15 cellular contexts compared by ENCODE assay signal in the genomic region with DNA sequence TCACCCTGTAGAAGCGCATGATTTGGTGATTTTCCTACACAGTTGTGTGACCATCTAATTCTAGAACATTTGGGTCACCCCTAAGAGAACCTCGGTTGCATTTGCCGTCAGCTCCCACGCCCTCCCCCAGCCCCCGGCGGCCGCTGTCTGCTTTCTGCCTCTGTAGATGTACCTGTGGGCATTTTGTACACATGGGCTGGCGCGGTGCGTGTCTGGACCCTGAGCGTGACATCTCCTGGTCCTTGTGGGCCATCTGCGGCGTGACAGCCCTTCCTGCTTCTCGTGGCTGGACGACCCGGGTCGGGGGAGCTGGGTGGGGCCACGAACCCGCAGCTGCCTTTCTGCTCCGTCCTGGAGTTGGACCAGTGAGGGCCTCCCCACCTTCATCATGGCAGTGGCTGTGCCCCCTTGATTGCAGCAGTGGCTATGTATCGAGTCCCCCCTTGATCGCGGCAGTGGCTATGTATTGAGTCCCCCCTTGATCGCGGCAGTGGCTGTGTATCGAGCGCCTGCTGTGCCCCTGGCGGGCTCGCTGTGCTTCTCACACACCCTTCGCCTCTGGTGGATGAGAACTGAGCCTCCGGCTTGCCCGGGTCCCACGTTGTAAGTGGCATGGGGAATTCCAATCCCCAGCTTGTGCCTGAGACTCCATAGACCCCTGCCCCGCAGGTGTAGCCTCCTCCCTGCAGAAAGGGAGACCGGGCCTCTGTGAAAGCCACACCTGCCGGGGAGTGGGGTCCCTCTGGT. TPM values are rescaled to one million over a fixed set of nuclear protein-coding genes. Genes with fewer than 3 reads are reported as not detected.
DNase-seq lines count a peak whose midpoint lies in the region; ATAC-seq, FAIRE-seq and TF ChIP-seq lines count a peak whose summit lies in the region.
"Had no signal": no experiment of that assay in that cellular context is flagged by ENCODE, and none has a peak within 500 bp of the region (broad histone marks: within the 10 kb centered on the region; RNA-seq: fewer than 3 reads in every experiment).

No MANE protein-coding gene starts in this region.

- H3K4me3 ChIP-seq in HepG2 (replicated peaks in 1 of 3; ENCODE audit: insufficient read depth in 1 of 3, low read depth in 2 of 3, low read length in 3 of 3) = no peak overlapping the region
- H3K4me3 ChIP-seq in right lobe of liver = no peak overlapping the region
- H3K4me3 ChIP-seq in mesenchymal stem cell (ENCODE audit: insufficient read depth in 1 of 2, low read depth in 1 of 2, low read length in 2 of 2) = no peak overlapping the region

- no peak overlapping the region for H2AK5ac ChIP-seq in mesenchymal stem cell (ENCODE audit: low read length, severe bottlenecking)

- H3K18ac ChIP-seq in mesenchymal stem cell (ENCODE audit: low read depth in 1 of 2, low read length in 2 of 2) = peak overlapping the region in 1 of 2 experiments; percentile 42

- H3K23ac ChIP-seq in mesenchymal stem cell (ENCODE audit: low read length in 2 of 2) = no peak overlapping the region

- no peak for TF ChIP-seq POLR2A in HepG2 (IDR thresholded peaks at IDR 0.05; ENCODE audit: insufficient read depth in 1 of 2, low read depth in 2 of 2, low read length in 2 of 2)
- TF ChIP-seq POLR2A in right lobe of liver (IDR thresholded peaks at IDR 0.05) = no peak

- peaks cover 53% of the 10 kb centered on the region for H3K79me1 ChIP-seq in mesenchymal stem cell (replicated peaks; ENCODE audit: low read length, poor library complexity, severe bottlenecking)

- H2AFZ ChIP-seq in HepG2 (ENCODE audit: low read length) (no peak overlapping the region), mesenchymal stem cell (ENCODE audit: low read depth, low read length) (no peak overlapping the region)

- no TSS peak for BruUV-seq in HepG2 (replicated peaks; lab: Mats Ljungman, UMichigan)

- no peak overlapping the region for H2BK5ac ChIP-seq in mesenchymal stem cell (ENCODE audit: low read depth, low read length, poor library complexity, severe bottlenecking)

- 96% methylated on average over 36 of the region's 36 CpGs for WGBS in HepG2 (ENCODE audit: low lambda C conversion rate)
- 88% methylated on average over 6 of the region's 36 CpGs for WGBS in right lobe of liver (ENCODE audit: insufficient coverage, low coverage, low lambda C conversion rate, missing lambda C conversion rate)
- 95% methylated on average over 36 of the region's 36 CpGs for WGBS in mesenchymal stem cell

- no peak for ATAC-seq in HepG2
- no peak for ATAC-seq in right lobe of liver
- no peak for ATAC-seq in GM18909 (IDR thresholded peaks at IDR 0.05; ENCODE audit: poor library complexity, unreplicated experiment)
- ATAC-seq: HCT116 had no signal

- H3K27me3 ChIP-seq in HepG2 (ENCODE audit: control insufficient read depth in 1 of 2, insufficient read depth in 2 of 2, low read length in 2 of 2) (no peaks in the 10 kb centered on the region), right lobe of liver (no peaks in the 10 kb centered on the region), mesenchymal stem cell (ENCODE audit: control insufficient read depth in 1 of 2, insufficient read depth in 1 of 2, low read length in 2 of 2) (no peaks in the 10 kb centered on the region)
- H3K27me3 ChIP-seq: BE2C had no signal

- no peak overlapping the region for H3K9ac ChIP-seq in HepG2 (ENCODE audit: insufficient read depth, low read depth, low read length)
- no peak overlapping the region for H3K9ac ChIP-seq in mesenchymal stem cell (ENCODE audit: low read length)

- CTCF ChIA-PET in HepG2 (lab: Yijun Ruan, JAX; ENCODE audit: low intra/inter-chr PET ratio, low total read pairs) = no interaction called here

- no peaks in the 10 kb centered on the region for H3K9me3 ChIP-seq in HepG2 (ENCODE audit: low read length)
- H3K9me3 ChIP-seq in right lobe of liver = no peaks in the 10 kb centered on the region
- no peaks in the 10 kb centered on the region for H3K9me3 ChIP-seq in mesenchymal stem cell (ENCODE audit: control insufficient read depth, low read length)
- H3K9me3 ChIP-seq: BE2C had no signal

- H3K4me1 ChIP-seq in HepG2 (ENCODE audit: insufficient read depth, low read length) (no peaks in the 10 kb centered on the region), right lobe of liver (peaks cover 0 to 40% (median 10%) of the 10 kb centered on the region in 4 donors), mesenchymal stem cell (ENCODE audit: control insufficient read depth, insufficient read depth, low read depth, low read length) (peaks cover 43% of the 10 kb centered on the region)

- in situ Hi-C loops in HepG2 (cut with HindIII; ENCODE audit: extremely low pct_ligation_motif_present, low pct_unique_long_range_greater_than_20kb) = no loop called here

- no peak overlapping the region for H3K4ac ChIP-seq in mesenchymal stem cell (ENCODE audit: low read depth in 1 of 2, low read length in 2 of 2)

- peaks cover 56% of the 10 kb centered on the region for H3K79me2 ChIP-seq in HepG2 (ENCODE audit: insufficient read depth, low read length)

- no peak overlapping the region for H2BK120ac ChIP-seq in mesenchymal stem cell (ENCODE audit: low read depth, low read length)

- H3K36me3 ChIP-seq in HepG2 (replicated peaks in 1 of 2; ENCODE audit: control insufficient read depth in 1 of 2, insufficient read depth in 2 of 2, low read length in 2 of 2) (peaks cover 34 to 80% of the 10 kb centered on the region in 2 experiments), right lobe of liver (no peaks in the 10 kb centered on the region), mesenchymal stem cell (ENCODE audit: control insufficient read depth in 1 of 2, insufficient read depth in 2 of 2, low read depth in 1 of 2, low read length in 2 of 2) (peaks cover 0 to 81% of the 10 kb centered on the region in 2 experiments)

- no peak overlapping the region for H2BK15ac ChIP-seq in mesenchymal stem cell (ENCODE audit: low read depth, poor library complexity, severe bottlenecking)

- FAIRE-seq in HepG2 (lab: Jason Lieb, UNC) = no peak
- FAIRE-seq: HTR-8/SVneo had no signal

- H3K14ac ChIP-seq in mesenchymal stem cell (ENCODE audit: low read length in 2 of 2) = no peak overlapping the region

- POLR2A ChIA-PET in HepG2 (lab: Yijun Ruan, JAX) = interaction anchor here (1.0 kb wide), 1 partner anchor 15 kb away, joined by 3 read pairs; no protein-coding TSS in a partner anchor

- H3K4me2 ChIP-seq in HepG2 (ENCODE audit: low read depth, low read length) (no peak overlapping the region), mesenchymal stem cell (ENCODE audit: low read length, poor library complexity, severe bottlenecking) (no peak overlapping the region)

- DNase-seq in HepG2 (ENCODE audit: low spot score) (no peak), right lobe of liver (no peak), mesenchymal stem cell (no peak), NCI-H2029 treated with DMSO at 0.1 percent for 48 hours (lab: John Stamatoyannopoulos, UW) (no peak), A172 (ENCODE audit: low spot score) (no peak)
- DNase-seq: BE2C; KG1; NCI-H1105; NCI-H524 treated with DMSO at 0.1 percent for 48 hours; NK-92 treated with Interleukin-12 subunit alpha and Interleukin-12 subunit beta, amount 100 ng/mL, for 24 hours; OCI-M1 had no signal

- intact Hi-C loops in HepG2 (cut with micrococcal nuclease; ENCODE audit: unreplicated experiment) (no loop called here), right lobe of liver (cut with DNase I) (no loop called here)

- TF ChIP-seq CTCF in HepG2 (CRISPR knock-in tag; IDR thresholded peaks at IDR 0.05) = no peak
- TF ChIP-seq CTCF in right lobe of liver (IDR thresholded peaks at IDR 0.05) = no peak
- no peak for TF ChIP-seq CTCF in VCaP (conservative IDR thresholded peaks at IDR 0.05)

- TF ChIP-seq EP300 in HepG2 (IDR thresholded peaks at IDR 0.05; ENCODE audit: low read depth in 2 of 2, low read length in 2 of 2) (no peak), HepG2 (CRISPR knock-in tag; IDR thresholded peaks at IDR 0.05; ENCODE audit: borderline replicate concordance) (no peak)

- no peak overlapping the region for H3K27ac ChIP-seq in HepG2 (ENCODE audit: extremely low read length, insufficient read depth, low read length)
- H3K27ac ChIP-seq in right lobe of liver = no peak overlapping the region
- H3K27ac ChIP-seq in VCaP = peak overlapping the region; percentile 18
- H3K27ac ChIP-seq in mesenchymal stem cell (ENCODE audit: low read length, poor library complexity, severe bottlenecking) = no peak overlapping the region

- peak overlapping the region; percentile 51 for H4K8ac ChIP-seq in mesenchymal stem cell (ENCODE audit: low read length)

- H4K91ac ChIP-seq in mesenchymal stem cell (ENCODE audit: low read length) = peak overlapping the region; percentile 47

- peaks cover 94% of the 10 kb centered on the region; the same call in 1 of the 2 replicates for H4K20me1 ChIP-seq in HepG2 (ENCODE audit: insufficient read depth, low read length)

- TF ChIP-seq RAD21 in HepG2 (CRISPR knock-in tag; IDR thresholded peaks at IDR 0.05) = no peak

- no peak overlapping the region for H2BK12ac ChIP-seq in mesenchymal stem cell (ENCODE audit: low read length in 2 of 2)

RNA-seq across cellular contexts. Expression of a gene that starts 24.1 kb away (rescaled TPM):
- total RNA-seq in HepG2 (2016; rRNA removed; fragmentation: Illumina TruSeq; extraction: Trizol) (16.1 and 19.5 TPM in 2 replicates), right lobe of liver (10 to 100 TPM; 30.0 to 48.0 (median 38.8) TPM)
- total RNA-seq in HepG2 (2016; cell fraction: cytosol; rRNA removed; fragmentation: Illumina TruSeq; extraction: Trizol; ENCODE audit: low read depth) = 13.0 and 16.7 TPM in 2 replicates
- 15.4 and 17.4 TPM in 2 replicates for total RNA-seq in HepG2 (2016; cell fraction: insoluble cytoplasmic fraction; rRNA removed; fragmentation: Illumina TruSeq; extraction: Trizol)
- total RNA-seq in HepG2 (2016; cell fraction: membrane; rRNA removed; fragmentation: Illumina TruSeq; extraction: Trizol) = 18.2 and 21.4 TPM in 2 replicates
- 31.6 and 33.0 TPM in 2 replicates for total RNA-seq in HepG2 (2016; cell fraction: nucleus; rRNA removed; fragmentation: Illumina TruSeq; extraction: Trizol)
- polyA plus RNA-seq in HepG2 (2011; rRNA removed) = 31.2 and 37.7 TPM in 2 replicates
- 20.9 and 26.7 TPM in 2 replicates for polyA plus RNA-seq in HepG2 (2011; cell fraction: cytosol; rRNA removed)
- polyA plus RNA-seq in HepG2 (2011; cell fraction: nucleus; rRNA removed) = 132 and 135 TPM in 2 replicates
- polyA plus RNA-seq in HepG2 (2012) = 43.5 and 43.7 TPM in 2 replicates
- polyA plus RNA-seq in HepG2 (2016; cell fraction: cytosol; fragmentation: Illumina TruSeq; extraction: Trizol; ENCODE audit: low read depth) = 1.4 and 1.7 TPM in 2 replicates
- polyA plus RNA-seq in HepG2 (2016; cell fraction: insoluble cytoplasmic fraction; fragmentation: Illumina TruSeq; extraction: Trizol; ENCODE audit: low read depth) = 22.8 and 30.2 TPM in 2 replicates
- 4.4 and 5.4 TPM in 2 replicates for polyA plus RNA-seq in HepG2 (2016; cell fraction: membrane; fragmentation: Illumina TruSeq; extraction: Trizol; ENCODE audit: low read depth)
- polyA plus RNA-seq in HepG2 (2016; cell fraction: nucleus; fragmentation: Illumina TruSeq; extraction: Trizol; ENCODE audit: insufficient read depth, low read depth) = 70.9 and 78.3 TPM in 2 replicates
- 24.8 and 50.4 TPM in 2 replicates for polyA minus RNA-seq in HepG2 (2011; rRNA and poly(A)+ RNA removed; ENCODE audit: low replicate concordance)
- polyA minus RNA-seq in HepG2 (2011; cell fraction: cytosol; rRNA and poly(A)+ RNA removed) = 36.3 and 45.8 TPM in 2 replicates
- 83.8 and 96.8 TPM in 2 replicates for polyA minus RNA-seq in HepG2 (2011; cell fraction: nucleus; rRNA and poly(A)+ RNA removed)
- 39.2 TPM for polyA plus RNA-seq in mesenchymal stem cell (2013, experiment 1 of 2)
- polyA plus RNA-seq in mesenchymal stem cell (2013, experiment 2 of 2) = 38.5 TPM
- 9.7 and 13.4 TPM in 2 replicates for total RNA-seq in A172 (2014; rRNA removed; shearing (Covaris generic))

RNA-seq across cellular contexts. Expression of a gene that starts 51.5 kb away (rescaled TPM):
- total RNA-seq in HepG2 (2016; rRNA removed; fragmentation: Illumina TruSeq; extraction: Trizol) = 48.3 and 61.7 TPM in 2 replicates
- 23.8 and 27.0 TPM in 2 replicates for total RNA-seq in HepG2 (2016; cell fraction: cytosol; rRNA removed; fragmentation: Illumina TruSeq; extraction: Trizol; ENCODE audit: low read depth)
- 48.0 and 66.5 TPM in 2 replicates for total RNA-seq in HepG2 (2016; cell fraction: insoluble cytoplasmic fraction; rRNA removed; fragmentation: Illumina TruSeq; extraction: Trizol)
- total RNA-seq in HepG2 (2016; cell fraction: membrane; rRNA removed; fragmentation: Illumina TruSeq; extraction: Trizol) = 37.7 and 42.3 TPM in 2 replicates
- total RNA-seq in HepG2 (2016; cell fraction: nucleus; rRNA removed; fragmentation: Illumina TruSeq; extraction: Trizol) = 23.1 and 24.3 TPM in 2 replicates
- polyA plus RNA-seq in HepG2 (2011; rRNA removed) = 7.7 and 10.6 TPM in 2 replicates
- 8.9 and 11.0 TPM in 2 replicates for polyA plus RNA-seq in HepG2 (2011; cell fraction: cytosol; rRNA removed)
- 3.9 and 4.5 TPM in 2 replicates for polyA plus RNA-seq in HepG2 (2011; cell fraction: nucleus; rRNA removed)
- polyA plus RNA-seq in HepG2 (2012) = 5.7 and 16.9 TPM in 2 replicates
- 28.1 and 34.5 TPM in 2 replicates for polyA plus RNA-seq in HepG2 (2016; cell fraction: cytosol; fragmentation: Illumina TruSeq; extraction: Trizol; ENCODE audit: low read depth)
- 76.0 and 95.5 TPM in 2 replicates for polyA plus RNA-seq in HepG2 (2016; cell fraction: insoluble cytoplasmic fraction; fragmentation: Illumina TruSeq; extraction: Trizol; ENCODE audit: low read depth)
- polyA plus RNA-seq in HepG2 (2016; cell fraction: membrane; fragmentation: Illumina TruSeq; extraction: Trizol; ENCODE audit: low read depth) = 36.4 and 39.0 TPM in 2 replicates
- polyA plus RNA-seq in HepG2 (2016; cell fraction: nucleus; fragmentation: Illumina TruSeq; extraction: Trizol; ENCODE audit: insufficient read depth, low read depth) = 38.9 and 39.5 TPM in 2 replicates
- polyA minus RNA-seq in HepG2 (2011; rRNA and poly(A)+ RNA removed; ENCODE audit: low replicate concordance) = 7.2 and 33.6 TPM in 2 replicates
- polyA minus RNA-seq in HepG2 (2011; cell fraction: cytosol; rRNA and poly(A)+ RNA removed) = 3.9 and 4.1 TPM in 2 replicates
- polyA minus RNA-seq in HepG2 (2011; cell fraction: nucleus; rRNA and poly(A)+ RNA removed) = 4.7 and 6.2 TPM in 2 replicates
- total RNA-seq in right lobe of liver = 1 to 10 TPM in 4 of 6 experiments, under 1 TPM in 2; 0.49 to 4.7 (median 1.3) TPM
- 2.4 TPM for polyA plus RNA-seq in mesenchymal stem cell (2013, experiment 1 of 2)
- 2.2 TPM for polyA plus RNA-seq in mesenchymal stem cell (2013, experiment 2 of 2)
- 67.4 and 68.3 TPM in 2 replicates for total RNA-seq in A172 (2014; rRNA removed; shearing (Covaris generic))

Comparison
In these comparisons a context has a peak if more than half of its experiments do, and no peak if none do; other contexts are left out.
1. RNA of a gene that starts 51.5 kb away (total RNA-seq): 67.4 to 68.3 TPM in A172 and 23.1 to 66.5 TPM in HepG2; 0.49 to 4.7 TPM in right lobe of liver; every median in the first group is over 4 times any median in the second.